ENCODE assay signal across 8 cellular contexts in genomic region chr1:182889997-182890396, GRCh38. TPM values are rescaled to one million over a fixed set of nuclear protein-coding genes. Genes with fewer than 3 reads are reported as not detected.
DNase-seq lines count a peak whose midpoint lies in the region; ATAC-seq and TF ChIP-seq lines count a peak whose summit lies in the region.

No MANE protein-coding gene starts in this region.

- CTCF ChIA-PET in activated CD4-positive, alpha-beta T cell treated with anti-CD3 and anti-CD28 coated beads, Interleukin-2, amount 10 ng/mL, durations not matched to agents 7 days and 5 days (lab: Charles Lee), result interaction anchor here (1.5 to 2.7 kb wide), 2 partner anchors 46 to 50 kb away, joined by 4 to 6 read pairs; no protein-coding TSS in a partner anchor

- no peak overlapping the region for H3K27ac Mint-ChIP-seq in activated CD4-positive, alpha-beta T cell treated with anti-CD3 and anti-CD28 coated beads, Interleukin-2, amount 10 ng/mL, durations not matched to agents 7 days and 5 days
- H3K27ac Mint-ChIP-seq in activated naive CD8-positive, alpha-beta T cell, result peak overlapping the region; percentile 12
- H3K27ac Mint-ChIP-seq in progenitor cell of endocrine pancreas (peak overlapping the region; percentile 24), chondrocyte (ENCODE audit: unreplicated experiment) (no peak overlapping the region)

- no peak overlapping the region for H3K4me3 Mint-ChIP-seq in activated CD4-positive, alpha-beta T cell treated with anti-CD3 and anti-CD28 coated beads, Interleukin-2, amount 10 ng/mL, durations not matched to agents 7 days and 5 days
- H3K4me3 Mint-ChIP-seq in activated naive CD8-positive, alpha-beta T cell, result no peak overlapping the region
- no peak overlapping the region for H3K4me3 Mint-ChIP-seq in progenitor cell of endocrine pancreas (ENCODE audit: low read depth)
- H3K4me3 Mint-ChIP-seq in chondrocyte (ENCODE audit: unreplicated experiment), result no peak overlapping the region

- H3K27me3 Mint-ChIP-seq in activated CD4-positive, alpha-beta T cell treated with anti-CD3 and anti-CD28 coated beads, Interleukin-2, amount 10 ng/mL, durations not matched to agents 7 days and 5 days, result peaks cover 10% of the 10 kb centered on the region
- no peaks in the 10 kb centered on the region for H3K27me3 Mint-ChIP-seq in activated naive CD8-positive, alpha-beta T cell
- H3K27me3 Mint-ChIP-seq in progenitor cell of endocrine pancreas (no peaks in the 10 kb centered on the region), chondrocyte (ENCODE audit: low read depth) (no peaks in the 10 kb centered on the region)

- POLR2A ChIA-PET in activated CD4-positive, alpha-beta T cell treated with anti-CD3 and anti-CD28 coated beads, Interleukin-2, amount 10 ng/mL, durations not matched to agents 7 days and 5 days (lab: Charles Lee), result no interaction called here

- peak; percentile 33 for DNase-seq in activated CD4-positive, alpha-beta T cell treated with anti-CD3 and anti-CD28 coated beads, Interleukin-2, amount 10 ng/mL, durations not matched to agents 7 days and 5 days
- DNase-seq in activated CD4-positive, alpha-beta T cell treated with anti-CD3 and anti-CD28 coated beads, Interleukin-2, amount 50 U/mL, for 48 hours, result no peak
- peak; percentile 31 for DNase-seq in NCI-H69 (lab: John Stamatoyannopoulos, UW)
- DNase-seq in progenitor cell of endocrine pancreas (ENCODE audit: low spot score, unreplicated experiment), result no peak
- no peak for DNase-seq in NCI-H187 (lab: John Stamatoyannopoulos, UW)
- no peak for DNase-seq in chondrocyte (ENCODE audit: low spot score)

- peaks cover 28% of the 10 kb centered on the region for H3K4me1 Mint-ChIP-seq in activated CD4-positive, alpha-beta T cell treated with anti-CD3 and anti-CD28 coated beads, Interleukin-2, amount 10 ng/mL, durations not matched to agents 7 days and 5 days
- H3K4me1 Mint-ChIP-seq in activated naive CD8-positive, alpha-beta T cell (ENCODE audit: low read depth), result peaks cover 25% of the 10 kb centered on the region
- no peaks in the 10 kb centered on the region for H3K4me1 Mint-ChIP-seq in progenitor cell of endocrine pancreas (ENCODE audit: low read depth)
- H3K4me1 Mint-ChIP-seq in chondrocyte (ENCODE audit: low read depth), result no peaks in the 10 kb centered on the region

- no peak for ATAC-seq in GM19351 (IDR thresholded peaks at IDR 0.05; ENCODE audit: unreplicated experiment)

- H3K36me3 Mint-ChIP-seq in activated CD4-positive, alpha-beta T cell treated with anti-CD3 and anti-CD28 coated beads, Interleukin-2, amount 10 ng/mL, durations not matched to agents 7 days and 5 days (ENCODE audit: low read depth), result peaks cover 54% of the 10 kb centered on the region
- H3K36me3 Mint-ChIP-seq in activated naive CD8-positive, alpha-beta T cell, result peaks cover 30% of the 10 kb centered on the region
- H3K36me3 Mint-ChIP-seq in progenitor cell of endocrine pancreas (ENCODE audit: insufficient read depth), result peaks cover 42% of the 10 kb centered on the region
- H3K36me3 Mint-ChIP-seq in chondrocyte (ENCODE audit: low read depth), result peaks cover 34% of the 10 kb centered on the region

- TF ChIP-seq CTCF in progenitor cell of endocrine pancreas (IDR thresholded peaks at IDR 0.05; ENCODE audit: unreplicated experiment) (no peak), chondrocyte (IDR thresholded peaks at IDR 0.05) (no peak)

- H3K9me3 Mint-ChIP-seq in activated CD4-positive, alpha-beta T cell treated with anti-CD3 and anti-CD28 coated beads, Interleukin-2, amount 10 ng/mL, durations not matched to agents 7 days and 5 days, result peaks cover 2% of the 10 kb centered on the region
- peaks cover 5% of the 10 kb centered on the region for H3K9me3 Mint-ChIP-seq in activated naive CD8-positive, alpha-beta T cell (ENCODE audit: low read depth)
- peaks cover 18% of the 10 kb centered on the region for H3K9me3 Mint-ChIP-seq in progenitor cell of endocrine pancreas (ENCODE audit: low read depth)
- peaks cover 15% of the 10 kb centered on the region for H3K9me3 Mint-ChIP-seq in chondrocyte (ENCODE audit: low read depth)

RNA-seq across cellular contexts. Expression of gene DHX9, which starts 50.9 kb away (rescaled TPM):
- 100 to 1,000 TPM; 206 to 225 TPM for total RNA-seq in activated CD4-positive, alpha-beta T cell treated with anti-CD3 and anti-CD28 coated beads, Interleukin-2, amount 10 ng/mL, durations not matched to agents 7 days and 5 days
- total RNA-seq in progenitor cell of endocrine pancreas, result 289 and 296 TPM in 2 replicates
- total RNA-seq in chondrocyte, result 116 to 167 TPM (median 117 TPM) in 3 replicates

Comparison
In these comparisons a context has a peak if more than half of its experiments do, and no peak if none do; other contexts are left out.
1. DNase-seq: peak in activated CD4-positive, alpha-beta T cell treated with anti-CD3 and anti-CD28 coated beads, Interleukin-2, amount 10 ng/mL, durations not matched to agents 7 days and 5 days (single experiment) and NCI-H69 (single experiment); none in activated CD4-positive, alpha-beta T cell treated with anti-CD3 and anti-CD28 coated beads, Interleukin-2, amount 50 U/mL, for 48 hours (0 of 2), progenitor cell of endocrine pancreas (single experiment), NCI-H187 (0 of 2) and chondrocyte (single experiment).
2. H3K27ac Mint-ChIP-seq: peak in activated naive CD8-positive, alpha-beta T cell (single experiment) and progenitor cell of endocrine pancreas (single experiment); none in activated CD4-positive, alpha-beta T cell treated with anti-CD3 and anti-CD28 coated beads, Interleukin-2, amount 10 ng/mL, durations not matched to agents 7 days and 5 days (single experiment) and chondrocyte (single experiment).